In the genomic region with DNA sequence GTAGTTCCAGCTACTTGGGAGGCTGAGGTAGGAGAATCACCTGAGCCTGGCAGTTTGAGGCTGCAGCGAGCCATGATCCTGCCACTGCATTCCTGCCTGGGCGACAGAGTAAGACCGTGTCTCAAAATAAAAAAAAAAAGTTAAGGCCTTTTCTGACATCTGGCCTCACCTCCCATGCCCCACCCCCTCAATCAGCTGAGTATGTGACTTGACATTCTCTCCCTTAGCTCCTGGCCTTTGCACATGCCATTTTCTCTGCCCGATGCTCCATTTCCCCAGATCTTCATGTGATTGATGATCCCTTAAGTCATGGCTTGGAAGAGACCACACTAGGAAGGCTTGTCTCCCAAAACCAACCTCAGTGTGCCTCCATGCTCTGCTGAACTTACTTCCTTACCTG, we compare ENCODE assay signal across 30 cellular contexts. TPM values are rescaled to one million over a fixed set of nuclear protein-coding genes. Genes with fewer than 3 reads are reported as not detected.
"Had no signal": no experiment of that assay in that cellular context is flagged by ENCODE, and none has a peak within 500 bp of the region (broad histone marks: within the 10 kb centered on the region; RNA-seq: fewer than 3 reads in every experiment).

No MANE protein-coding gene starts in this region.

- H3K27ac ChIP-seq: breast epithelium, colonic mucosa, gastroesophageal sphincter, hepatocyte, pancreas, right atrium auricular region, spleen, uterus, VCaP had no signal

- H3K79me2 ChIP-seq: hepatocyte had no signal

- H3K4me1 ChIP-seq: breast epithelium, colonic mucosa, gastroesophageal sphincter, pancreas, right atrium auricular region, spleen, uterus had no signal

- DNase-seq: activated CD4-positive, alpha-beta memory T cell treated with anti-CD3 and anti-CD28 coated beads, Interleukin-2, amount 10 ng/mL, durations not matched to agents 7 days and 5 days; activated CD4-positive, alpha-beta T cell treated with anti-CD3 and anti-CD28 coated beads, Interleukin-2, amount 10 ng/mL, durations not matched to agents 24 days and 14 days; activated CD4-positive, CD25-positive, alpha-beta regulatory T cell treated with anti-CD3 and anti-CD28 coated beads, Interleukin-2, amount 50 U/mL, for 72 hours; activated CD8-positive, alpha-beta memory T cell treated with anti-CD3 and anti-CD28 coated beads, Interleukin-2, amount 50 U/mL, for 48 hours; activated gamma-delta T cell; activated naive CD4-positive, alpha-beta T cell treated with anti-CD3 and anti-CD28 coated beads, Interleukin-2, amount 50 U/mL, for 16 hours; activated T-cell treated with anti-CD3 and anti-CD28 coated beads, Interleukin-2, amount 50 U/mL, for 24 hours; amniotic stem cell; colonic mucosa; effector memory CD8-positive, alpha-beta T cell; erythroblast; islet precursor cell; left cardiac atrium; mammary epithelial cell; naive B cell; pancreas; spleen; stimulated activated naive CD4-positive, alpha-beta T cell treated with Interleukin-2 at 50 U/mL for 16 hours; SW 1271; T-helper 9 cell; uterus had no signal

- H3K9me3 ChIP-seq: breast epithelium, colonic mucosa, gastroesophageal sphincter, pancreas, right atrium auricular region, spleen, uterus had no signal

- H3K36me3 ChIP-seq: breast epithelium, colonic mucosa, gastroesophageal sphincter, pancreas, right atrium auricular region, spleen, uterus had no signal

- H3K4me3 ChIP-seq: breast epithelium, colonic mucosa, gastroesophageal sphincter, hepatocyte, pancreas, right atrium auricular region, spleen, uterus had no signal

- H3K27me3 ChIP-seq: breast epithelium, colonic mucosa, gastroesophageal sphincter, hepatocyte, pancreas, right atrium auricular region, spleen, uterus had no signal

- H3K4me2 ChIP-seq: hepatocyte had no signal

- ATAC-seq: effector memory CD8-positive, alpha-beta T cell; gastroesophageal sphincter; left cardiac atrium; pancreas had no signal

- H2AFZ ChIP-seq: hepatocyte had no signal

RNA-seq across cellular contexts. Expression of a gene that starts 37.1 kb away (rescaled TPM):
- total RNA-seq: activated CD4-positive, alpha-beta memory T cell treated with anti-CD3 and anti-CD28 coated beads, Interleukin-2, amount 10 ng/mL, durations not matched to agents 7 days and 5 days; activated CD4-positive, alpha-beta T cell treated with anti-CD3 and anti-CD28 coated beads, Interleukin-2, amount 10 ng/mL, durations not matched to agents 24 days and 14 days; pulmonary artery endothelial cell had no signal
- polyA plus RNA-seq: neural cell, pancreas had no signal

RNA-seq across cellular contexts. Expression of a gene that starts 50.3 kb away (rescaled TPM):
- total RNA-seq: activated CD4-positive, alpha-beta memory T cell treated with anti-CD3 and anti-CD28 coated beads, Interleukin-2, amount 10 ng/mL, durations not matched to agents 7 days and 5 days; activated CD4-positive, alpha-beta T cell treated with anti-CD3 and anti-CD28 coated beads, Interleukin-2, amount 10 ng/mL, durations not matched to agents 24 days and 14 days; dermis microvascular lymphatic vessel endothelial cell; pulmonary artery endothelial cell had no signal
- polyA plus RNA-seq: liver had no signal
